Comparison of ENCODE assay signal across 8 cellular contexts in genomic region chr11:118996926-118997626, GRCh38. TPM values are rescaled to one million over a fixed set of nuclear protein-coding genes. Genes with fewer than 3 reads are reported as not detected.
A peak's percentile ranks its signal among the peaks of the same experiment; 100 is the strongest.
DNase-seq lines count a peak whose midpoint lies in the region; ATAC-seq lines count a peak whose summit lies in the region.

No MANE protein-coding gene starts in this region.

- CTCF ChIA-PET in CD4-positive, alpha-beta memory T cell (lab: Charles Lee; ENCODE audit: partially characterized antibody) = interaction anchor here (0.5 to 1.6 kb wide), 10 partner anchors 22 to 408 kb away, joined by 3 to 5 read pairs (median 3); partner anchors contain the start of genes HMBS, RPS25, SLC37A4 and TRAPPC4
- CTCF ChIA-PET in activated CD4-positive, alpha-beta T cell treated with anti-CD3 and anti-CD28 coated beads, Interleukin-2, amount 10 ng/mL, durations not matched to agents 7 days and 5 days (lab: Charles Lee) = interaction anchor here (0.6 to 2.1 kb wide), 8 partner anchors 9 to 360 kb away, joined by 3 to 5 read pairs (median 3); partner anchors contain the start of gene BCL9L

- intact Hi-C loops in CD4-positive, alpha-beta memory T cell (cut with micrococcal nuclease) = loop anchor here (5.0 kb wide), 1 partner anchor 55 kb away; no protein-coding TSS in a partner anchor

- no peaks in the 10 kb centered on the region for H3K27me3 ChIP-seq in CD4-positive, alpha-beta memory T cell (ENCODE audit: insufficient read depth, low read length)

- POLR2A ChIA-PET in CD4-positive, alpha-beta memory T cell (lab: Charles Lee; ENCODE audit: partially characterized antibody) = interaction anchor here (0.5 to 10.4 kb wide), 27 partner anchors 13 to 561 kb away, joined by 3 to 170 read pairs (median 4); partner anchors contain the start of genes BCL9L, C2CD2L, CXCR5 and DDX6
- POLR2A ChIA-PET in activated CD4-positive, alpha-beta T cell treated with anti-CD3 and anti-CD28 coated beads, Interleukin-2, amount 10 ng/mL, durations not matched to agents 7 days and 5 days (lab: Charles Lee) = no interaction called here

- H3K36me3 ChIP-seq in CD4-positive, alpha-beta memory T cell (ENCODE audit: insufficient read depth, low read length) = peaks cover 11% of the 10 kb centered on the region
- peaks cover 36% of the 10 kb centered on the region for H3K36me3 ChIP-seq in KOPT-K1 (ENCODE audit: insufficient read depth, low read length)
- H3K36me3 ChIP-seq in urinary bladder (ENCODE audit: insufficient read depth) = no peaks in the 10 kb centered on the region

- peak overlapping the region; percentile 75 for H3K27ac ChIP-seq in CD4-positive, alpha-beta memory T cell (ENCODE audit: low read depth, low read length)
- H3K27ac ChIP-seq in KOPT-K1 (ENCODE audit: low read depth, low read length, poor library complexity, severe bottlenecking) (peak overlapping the region; percentile 97), urinary bladder (ENCODE audit: low read depth) (no peak overlapping the region)

- H3K36me3 Mint-ChIP-seq in CD4-positive, alpha-beta memory T cell = peaks cover 7 to 42% of the 10 kb centered on the region in 2 donors
- H3K36me3 Mint-ChIP-seq in activated CD4-positive, alpha-beta T cell treated with anti-CD3 and anti-CD28 coated beads, Interleukin-2, amount 10 ng/mL, durations not matched to agents 7 days and 5 days (ENCODE audit: low read depth) = peaks cover 41% of the 10 kb centered on the region
- no peaks in the 10 kb centered on the region for H3K36me3 Mint-ChIP-seq in naive B cell

- 15% methylated on average over 22 of the region's 22 CpGs for WGBS in urinary bladder

- H3K4me3 Mint-ChIP-seq in CD4-positive, alpha-beta memory T cell = peak overlapping the region; percentile 87 to 99 (median 98)
- H3K4me3 Mint-ChIP-seq in activated CD4-positive, alpha-beta T cell treated with anti-CD3 and anti-CD28 coated beads, Interleukin-2, amount 10 ng/mL, durations not matched to agents 7 days and 5 days = peak overlapping the region; percentile 87
- peak overlapping the region; percentile 93 to 98 (median 95) for H3K4me3 Mint-ChIP-seq in naive B cell

- peak overlapping the region; percentile 90 to 99 (median 94) for H3K27ac Mint-ChIP-seq in CD4-positive, alpha-beta memory T cell
- H3K27ac Mint-ChIP-seq in activated CD4-positive, alpha-beta T cell treated with anti-CD3 and anti-CD28 coated beads, Interleukin-2, amount 10 ng/mL, durations not matched to agents 7 days and 5 days = peak overlapping the region; percentile 95
- peak overlapping the region; percentile 83 to 99 (median 96) for H3K27ac Mint-ChIP-seq in naive B cell

- H3K4me3 ChIP-seq in CD4-positive, alpha-beta memory T cell (ENCODE audit: low read length in 2 of 2) = peak overlapping the region; percentile 87 to 99
- peak overlapping the region; percentile 73 for H3K4me3 ChIP-seq in urinary bladder (ENCODE audit: low read depth, low read length)

- no peaks in the 10 kb centered on the region for H3K27me3 Mint-ChIP-seq in CD4-positive, alpha-beta memory T cell
- H3K27me3 Mint-ChIP-seq in activated CD4-positive, alpha-beta T cell treated with anti-CD3 and anti-CD28 coated beads, Interleukin-2, amount 10 ng/mL, durations not matched to agents 7 days and 5 days = no peaks in the 10 kb centered on the region
- H3K27me3 Mint-ChIP-seq in naive B cell = no peaks in the 10 kb centered on the region

- no peaks in the 10 kb centered on the region for H3K9me3 ChIP-seq in CD4-positive, alpha-beta memory T cell (ENCODE audit: control insufficient read depth in 1 of 2, low read length in 2 of 2)
- no peaks in the 10 kb centered on the region for H3K9me3 ChIP-seq in KOPT-K1 (ENCODE audit: insufficient read depth, low read length, poor library complexity, severe bottlenecking)

- H3K4me1 ChIP-seq in CD4-positive, alpha-beta memory T cell (ENCODE audit: insufficient read depth, low read length) = peaks cover 24% of the 10 kb centered on the region
- H3K4me1 ChIP-seq in urinary bladder (ENCODE audit: insufficient read depth) = no peaks in the 10 kb centered on the region

- DNase-seq in CD4-positive, alpha-beta memory T cell = peak; percentile 37 to 74 (median 42)
- DNase-seq in activated CD4-positive, alpha-beta T cell treated with anti-CD3 and anti-CD28 coated beads, Interleukin-2, amount 10 ng/mL, durations not matched to agents 7 days and 5 days = peak; percentile 47
- DNase-seq in epidermal melanocyte (ENCODE audit: insufficient read length, low spot score) = peak; percentile 44
- DNase-seq in naive B cell = peak; percentile 25
- no peak for DNase-seq in pons (ENCODE audit: low spot score)

- H3K4me1 Mint-ChIP-seq in CD4-positive, alpha-beta memory T cell = peaks cover 18 to 49% (median 34%) of the 10 kb centered on the region in 4 donors
- H3K4me1 Mint-ChIP-seq in activated CD4-positive, alpha-beta T cell treated with anti-CD3 and anti-CD28 coated beads, Interleukin-2, amount 10 ng/mL, durations not matched to agents 7 days and 5 days = peaks cover 35% of the 10 kb centered on the region
- H3K4me1 Mint-ChIP-seq in naive B cell = peaks cover 24 to 34% (median 27%) of the 10 kb centered on the region in 3 donors

- H3K9me3 Mint-ChIP-seq in CD4-positive, alpha-beta memory T cell = peaks cover 0 to 3% (median 0%) of the 10 kb centered on the region in 8 donors
- no peaks in the 10 kb centered on the region for H3K9me3 Mint-ChIP-seq in activated CD4-positive, alpha-beta T cell treated with anti-CD3 and anti-CD28 coated beads, Interleukin-2, amount 10 ng/mL, durations not matched to agents 7 days and 5 days
- H3K9me3 Mint-ChIP-seq in naive B cell = no peaks in the 10 kb centered on the region

- ATAC-seq in GM19467 (IDR thresholded peaks at IDR 0.05; ENCODE audit: unreplicated experiment) = peak; percentile 11
- ATAC-seq in naive B cell (ENCODE audit: low read depth in 2 of 2) = peak; percentile 32 to 35

RNA-seq across cellular contexts. Expression of gene CENATAC, which starts 0.9 kb away (rescaled TPM):
- 100 to 1,000 TPM; 109 to 114 TPM for total RNA-seq in CD4-positive, alpha-beta memory T cell
- 10 to 100 TPM; 13.3 to 16.9 TPM for polyA plus RNA-seq in CD4-positive, alpha-beta memory T cell
- total RNA-seq in activated CD4-positive, alpha-beta T cell treated with anti-CD3 and anti-CD28 coated beads, Interleukin-2, amount 10 ng/mL, durations not matched to agents 7 days and 5 days = 10 to 100 TPM; 40.4 to 47.2 TPM
- polyA plus RNA-seq in naive B cell (ENCODE audit: low read depth in 6 of 6) (10 to 100 TPM in 5 of 6 donors, 1 to 10 TPM in 1; 9.5 to 21.7 (median 12.3) TPM), urinary bladder (12.8 TPM)
- total RNA-seq in urinary bladder = 34.3 TPM

RNA-seq across cellular contexts. Expression of gene RPS25, which starts 21.1 kb away (rescaled TPM):
- 1,000 to 10,000 TPM; 2,545 to 2,705 TPM for total RNA-seq in CD4-positive, alpha-beta memory T cell
- 1,000 to 10,000 TPM; 4,676 to 5,786 TPM for polyA plus RNA-seq in CD4-positive, alpha-beta memory T cell
- total RNA-seq in activated CD4-positive, alpha-beta T cell treated with anti-CD3 and anti-CD28 coated beads, Interleukin-2, amount 10 ng/mL, durations not matched to agents 7 days and 5 days = 1,000 to 10,000 TPM; 1,054 to 1,196 TPM
- polyA plus RNA-seq in naive B cell (ENCODE audit: low read depth in 6 of 6) (1,000 to 10,000 TPM; 3,707 to 5,692 (median 4,418) TPM), urinary bladder (1,476 TPM)
- total RNA-seq in urinary bladder = 904 TPM

RNA-seq across cellular contexts. Expression of gene TRAPPC4, which starts 21.5 kb away (rescaled TPM):
- 10 to 100 TPM; 89.2 to 97.3 TPM for total RNA-seq in CD4-positive, alpha-beta memory T cell
- polyA plus RNA-seq in CD4-positive, alpha-beta memory T cell = 100 to 1,000 TPM in 1 of 2 donors, 10 to 100 TPM in 1; 92.1 to 116 TPM
- 10 to 100 TPM; 58.5 to 65.4 TPM for total RNA-seq in activated CD4-positive, alpha-beta T cell treated with anti-CD3 and anti-CD28 coated beads, Interleukin-2, amount 10 ng/mL, durations not matched to agents 7 days and 5 days
- 100 to 1,000 TPM in 1 of 6 donors, 10 to 100 TPM in 5; 45.6 to 103 (median 73.6) TPM for polyA plus RNA-seq in naive B cell (ENCODE audit: low read depth in 6 of 6)
- 40.6 TPM for total RNA-seq in urinary bladder
- polyA plus RNA-seq in urinary bladder = 59.3 TPM

RNA-seq across cellular contexts. Expression of gene FOXR1, which starts 25.5 kb away (rescaled TPM):
- total RNA-seq in CD4-positive, alpha-beta memory T cell = not detected
- not detected for polyA plus RNA-seq in CD4-positive, alpha-beta memory T cell
- total RNA-seq in activated CD4-positive, alpha-beta T cell treated with anti-CD3 and anti-CD28 coated beads, Interleukin-2, amount 10 ng/mL, durations not matched to agents 7 days and 5 days = not detected
- polyA plus RNA-seq in naive B cell (ENCODE audit: low read depth in 6 of 6) (not detected), urinary bladder (not detected)
- not detected for total RNA-seq in urinary bladder

RNA-seq across cellular contexts. Expression of gene SLC37A4, which starts 33.6 kb away (rescaled TPM):
- total RNA-seq in CD4-positive, alpha-beta memory T cell = 10 to 100 TPM; 14.6 to 14.8 TPM
- polyA plus RNA-seq in CD4-positive, alpha-beta memory T cell = 10 to 100 TPM; 10.6 to 13.0 TPM
- total RNA-seq in activated CD4-positive, alpha-beta T cell treated with anti-CD3 and anti-CD28 coated beads, Interleukin-2, amount 10 ng/mL, durations not matched to agents 7 days and 5 days = 10 to 100 TPM; 17.9 to 19.4 TPM
- polyA plus RNA-seq in naive B cell (ENCODE audit: low read depth in 6 of 6) = 10 to 100 TPM in 4 of 6 donors, 1 to 10 TPM in 2; 8.1 to 12.8 (median 11.1) TPM
- total RNA-seq in urinary bladder = 5.2 TPM
- 9.8 TPM for polyA plus RNA-seq in urinary bladder
